Comparison of ENCODE assay signal across 24 cellular contexts in the genomic region with DNA sequence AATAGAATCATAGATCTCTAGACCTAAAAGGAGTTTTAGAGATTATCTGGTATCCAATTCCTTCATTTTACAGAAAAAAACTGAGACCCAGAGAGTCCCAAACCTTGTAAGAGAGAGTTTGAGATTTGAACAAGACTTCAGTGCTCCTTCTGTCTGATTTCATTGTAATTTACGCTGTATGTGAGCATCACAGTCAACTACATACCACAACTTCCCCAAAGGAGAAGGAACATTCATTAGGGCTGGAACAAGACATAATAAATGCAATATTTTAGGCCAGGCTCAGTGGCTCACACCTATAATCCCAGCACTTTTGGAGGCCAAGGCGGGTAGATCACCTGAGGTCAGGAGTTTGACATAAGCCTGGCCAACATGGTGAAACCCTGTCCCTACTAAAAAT. TPM values are rescaled to one million over a fixed set of nuclear protein-coding genes. Genes with fewer than 3 reads are reported as not detected.
DNase-seq lines count a peak whose midpoint lies in the region; ATAC-seq and TF ChIP-seq lines count a peak whose summit lies in the region.
"Had no signal": no experiment of that assay in that cellular context is flagged by ENCODE, and none has a peak within 500 bp of the region (broad histone marks: within the 10 kb centered on the region; RNA-seq: fewer than 3 reads in every experiment).

No MANE protein-coding gene starts in this region.

- H4K20me1 ChIP-seq in BLaER1 treated with 17β-estradiol and CSF1 and Interleukin-3, amounts not matched to agents 10 nM and 100 nM: no peaks in the 10 kb centered on the region

- peak; percentile 67 to 76 for DNase-seq in Kasumi-1 (lab: John Stamatoyannopoulos, UW)
- peak; percentile 29 for DNase-seq in OCI-M1 (lab: John Stamatoyannopoulos, UW)
- no peak for DNase-seq in lower lobe of right lung
- DNase-seq in activated CD4-positive, alpha-beta T cell treated with anti-CD3 and anti-CD28 coated beads, Interleukin-2, amount 50 U/mL, for 4 hours: no peak
- no peak for DNase-seq in BE2C
- DNase-seq in NCI-H526 treated with DMSO at 0.1 percent for 48 hours (lab: John Stamatoyannopoulos, UW): no peak
- DNase-seq: ACHN; activated naive CD4-positive, alpha-beta T cell treated with anti-CD3 and anti-CD28 coated beads, Interleukin-2, amount 50 U/mL, for 16 hours; C1 segment of cervical spinal cord; GM23248; IMR-90; NCI-H1417 treated with DMSO at 0.1 percent for 48 hours; NCI-H2081; NCI-H69; nephron progenitor cell; RPMI8226; stimulated activated CD4-positive, alpha-beta T cell treated with anti-CD3 and anti-CD28 coated beads, Interleukin-15, amount 100 ng/mL, for 24 hours; stimulated activated CD4-positive, alpha-beta T cell treated with anti-CD3 and anti-CD28 coated beads, Interleukin-4, amount 100 ng/mL, for 4 hours; T-helper 17 cell; transverse colon had no signal

- H3K4me2 ChIP-seq in BLaER1 treated with 17β-estradiol and CSF1 and Interleukin-3, amounts not matched to agents 10 nM and 100 nM: peak overlapping the region; percentile 38 to 87 (median 67)

- TF ChIP-seq CTCF in lower lobe of right lung (IDR thresholded peaks at IDR 0.05): no peak
- no peak for TF ChIP-seq CTCF in BE2C (IDR thresholded peaks at IDR 0.05; ENCODE audit: low read depth, low read length)

- H3K36me3 ChIP-seq in BLaER1 treated with 17β-estradiol and CSF1 and Interleukin-3, amounts not matched to agents 10 nM and 100 nM: no peaks in the 10 kb centered on the region
- H3K36me3 ChIP-seq in lower lobe of right lung: no peaks in the 10 kb centered on the region
- no peaks in the 10 kb centered on the region for H3K36me3 ChIP-seq in BE2C
- H3K36me3 ChIP-seq: transverse colon had no signal

- H3K4me3 ChIP-seq in BLaER1 treated with 17β-estradiol and CSF1 and Interleukin-3, amounts not matched to agents 10 nM and 100 nM: peak overlapping the region in 2 of 10 experiments; percentile 20 to 42; a peak in 1 of 20 replicates
- H3K4me3 ChIP-seq in lower lobe of right lung: no peak overlapping the region
- H3K4me3 ChIP-seq in BE2C (ENCODE audit: low read depth, low read length): no peak overlapping the region
- H3K4me3 ChIP-seq: GM23248, SK-N-MC, transverse colon had no signal

- peak; percentile 58 to 62 for ATAC-seq in lower lobe of right lung
- no peak for ATAC-seq in HG03097 (IDR thresholded peaks at IDR 0.05; ENCODE audit: low FRiP score, unreplicated experiment)
- ATAC-seq: activated T-helper 17 cell treated with anti-CD3 and anti-CD28 coated beads, Interleukin-2, amount 50 U/mL, for 72 hours; T-helper 17 cell had no signal

- no peaks in the 10 kb centered on the region for H3K27me3 ChIP-seq in BLaER1 treated with 17β-estradiol and CSF1 and Interleukin-3, amounts not matched to agents 10 nM and 100 nM
- H3K27me3 ChIP-seq in lower lobe of right lung (ENCODE audit: low read depth) (no peaks in the 10 kb centered on the region), BE2C (no peaks in the 10 kb centered on the region)
- H3K27me3 ChIP-seq: transverse colon had no signal

- intact Hi-C loops in lower lobe of right lung (cut with DNase I): no loop called here

- H3K9me3 ChIP-seq in BLaER1 treated with 17β-estradiol and CSF1 and Interleukin-3, amounts not matched to agents 10 nM and 100 nM (replicated peaks in 1 of 11): peaks cover 0 to 12% (median 8%) of the 10 kb centered on the region in 11 experiments; a peak in 14 of 22 replicates
- H3K9me3 ChIP-seq in lower lobe of right lung: no peaks in the 10 kb centered on the region
- no peaks in the 10 kb centered on the region for H3K9me3 ChIP-seq in BE2C
- H3K9me3 ChIP-seq: transverse colon had no signal

- peak overlapping the region in 5 of 11 experiments; percentile 18 to 58 (median 45); a peak in 6 of 22 replicates for H3K9ac ChIP-seq in BLaER1 treated with 17β-estradiol and CSF1 and Interleukin-3, amounts not matched to agents 10 nM and 100 nM
- H3K9ac ChIP-seq: GM23248 had no signal

- peak overlapping the region in 10 of 11 experiments; percentile 10 to 76 (median 70); a peak in 19 of 22 replicates for H3K27ac ChIP-seq in BLaER1 treated with 17β-estradiol and CSF1 and Interleukin-3, amounts not matched to agents 10 nM and 100 nM
- peak overlapping the region; percentile 27 for H3K27ac ChIP-seq in lower lobe of right lung
- H3K27ac ChIP-seq: GM23248, SK-N-MC had no signal

- peaks cover 24 to 62% (median 49%) of the 10 kb centered on the region in 10 experiments for H3K4me1 ChIP-seq in BLaER1 treated with 17β-estradiol and CSF1 and Interleukin-3, amounts not matched to agents 10 nM and 100 nM
- H3K4me1 ChIP-seq in lower lobe of right lung (no peaks in the 10 kb centered on the region), BE2C (peaks cover 9% of the 10 kb centered on the region)
- H3K4me1 ChIP-seq: transverse colon had no signal

RNA-seq across cellular contexts. Expression of a gene that starts 17.3 kb away (rescaled TPM):
- total RNA-seq in lower lobe of right lung: 10.3 TPM
- 13.2 TPM for polyA plus RNA-seq in BE2C (2012; ENCODE audit: insufficient read depth, insufficient read length, low read depth)

Comparison
In these comparisons a context has a peak if more than half of its experiments do, and no peak if none do; other contexts are left out.
1. DNase-seq: peak in Kasumi-1 (2 of 2) and OCI-M1 (single experiment); none in lower lobe of right lung (single experiment), activated CD4-positive, alpha-beta T cell treated with anti-CD3 and anti-CD28 coated beads, Interleukin-2, amount 50 U/mL, for 4 hours (0 of 2), BE2C (single experiment) and NCI-H526 treated with DMSO at 0.1 percent for 48 hours (single experiment).